Comparison of ENCODE assay signal across 12 cellular contexts in the genomic region with DNA sequence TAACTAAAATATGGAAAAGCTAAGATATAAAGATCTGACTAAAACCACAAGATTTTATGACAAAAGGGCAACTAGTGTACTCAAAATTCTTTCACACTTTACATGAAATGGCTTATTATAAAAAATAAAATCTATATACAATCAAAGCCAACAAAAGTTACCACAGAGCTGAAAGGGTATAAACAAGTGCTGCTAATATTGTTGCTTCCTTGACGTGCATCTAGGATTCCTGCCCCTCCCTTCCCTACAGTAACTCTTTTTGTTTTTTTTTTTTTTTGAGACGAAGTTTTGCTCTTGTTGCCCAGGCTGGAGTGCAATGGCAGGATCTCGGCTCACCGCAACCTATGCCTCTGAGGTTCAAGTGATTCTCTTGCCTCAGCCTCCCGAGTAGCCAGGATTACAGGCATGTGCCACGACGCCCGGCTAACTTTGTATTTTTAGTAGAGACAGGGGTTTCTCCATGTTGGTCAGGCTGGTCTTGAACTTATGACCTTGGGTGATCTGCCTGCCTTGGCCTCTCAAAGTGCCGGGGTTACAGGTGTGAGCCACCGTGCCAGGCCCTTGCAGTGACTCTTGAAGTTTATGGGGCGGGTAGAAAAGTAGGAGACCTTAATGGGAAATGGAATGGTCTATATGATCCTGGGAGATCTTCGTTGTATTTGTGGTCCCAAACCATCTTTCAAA. TPM values are rescaled to one million over a fixed set of nuclear protein-coding genes. Genes with fewer than 3 reads are reported as not detected.
DNase-seq lines count a peak whose midpoint lies in the region; ATAC-seq and TF ChIP-seq lines count a peak whose summit lies in the region.
"Had no signal": no experiment of that assay in that cellular context is flagged by ENCODE, and none has a peak within 500 bp of the region (broad histone marks: within the 10 kb centered on the region; RNA-seq: fewer than 3 reads in every experiment).

No MANE protein-coding gene starts in this region.

- POLR2A ChIA-PET in CD8-positive, alpha-beta memory T cell (lab: Charles Lee) = no interaction called here

- peaks cover 57 to 67% (median 66%) of the 10 kb centered on the region in 3 donors for H3K4me1 Mint-ChIP-seq in CD8-positive, alpha-beta memory T cell
- H3K4me1 Mint-ChIP-seq in effector memory CD8-positive, alpha-beta T cell (ENCODE audit: low read depth in 2 of 2) = peaks cover 40 to 69% of the 10 kb centered on the region in 2 donors
- H3K4me1 Mint-ChIP-seq in progenitor cell of endocrine pancreas (ENCODE audit: low read depth) = peaks cover 28% of the 10 kb centered on the region

- no peaks in the 10 kb centered on the region for H3K27me3 ChIP-seq in CD8-positive, alpha-beta memory T cell (ENCODE audit: insufficient read depth, low read length, poor library complexity, severe bottlenecking)
- no peaks in the 10 kb centered on the region for H3K27me3 ChIP-seq in body of pancreas

- no peak for DNase-seq in CD8-positive, alpha-beta memory T cell
- DNase-seq in NB4 (ENCODE audit: low read depth) = no peak
- no peak for DNase-seq in effector memory CD8-positive, alpha-beta T cell
- DNase-seq in progenitor cell of endocrine pancreas (ENCODE audit: low spot score, unreplicated experiment) = no peak
- DNase-seq in body of pancreas = no peak
- DNase-seq: Kasumi-1; NCI-H446 treated with DMSO at 0.1 percent for 48 hours; stimulated activated CD4-positive, alpha-beta T cell treated with anti-CD3 and anti-CD28 coated beads, Interleukin-1b, Interleukin-23, amount 100 ng/mL, for 48 hours; substantia nigra had no signal

- H3K36me3 Mint-ChIP-seq in CD8-positive, alpha-beta memory T cell = peaks cover 4 to 46% (median 12%) of the 10 kb centered on the region in 3 donors
- peaks cover 54% of the 10 kb centered on the region for H3K36me3 Mint-ChIP-seq in effector memory CD8-positive, alpha-beta T cell (ENCODE audit: insufficient read depth)
- peaks cover 23% of the 10 kb centered on the region for H3K36me3 Mint-ChIP-seq in progenitor cell of endocrine pancreas (ENCODE audit: insufficient read depth)

- H3K4me1 ChIP-seq in CD8-positive, alpha-beta memory T cell (ENCODE audit: insufficient read depth, low read length) = peaks cover 53% of the 10 kb centered on the region
- H3K4me1 ChIP-seq in body of pancreas = peaks cover 50% of the 10 kb centered on the region

- no peaks in the 10 kb centered on the region for H3K9me3 Mint-ChIP-seq in CD8-positive, alpha-beta memory T cell
- H3K9me3 Mint-ChIP-seq in effector memory CD8-positive, alpha-beta T cell = no peaks in the 10 kb centered on the region
- H3K9me3 Mint-ChIP-seq in progenitor cell of endocrine pancreas (ENCODE audit: low read depth) = no peaks in the 10 kb centered on the region

- H3K9me3 ChIP-seq in CD8-positive, alpha-beta memory T cell (ENCODE audit: low read length) = no peaks in the 10 kb centered on the region
- H3K9me3 ChIP-seq in body of pancreas = no peaks in the 10 kb centered on the region

- no peak for ATAC-seq in effector memory CD8-positive, alpha-beta T cell (replicated peaks)
- ATAC-seq in body of pancreas (no peak), HG02623 (IDR thresholded peaks at IDR 0.05; ENCODE audit: unreplicated experiment) (no peak), GM19452 (IDR thresholded peaks at IDR 0.05; ENCODE audit: unreplicated experiment) (no peak), GM19023 (IDR thresholded peaks at IDR 0.05; ENCODE audit: unreplicated experiment) (no peak)

- TF ChIP-seq CTCF in NB4 (IDR thresholded peaks at IDR 0.05; ENCODE audit: low read depth, low read length) (no peak), progenitor cell of endocrine pancreas (IDR thresholded peaks at IDR 0.05; ENCODE audit: unreplicated experiment) (no peak), body of pancreas (IDR thresholded peaks at IDR 0.05) (no peak)

- CTCF ChIA-PET in CD8-positive, alpha-beta memory T cell (lab: Charles Lee) = no interaction called here

- peak overlapping the region; percentile 20 to 61 (median 51) for H3K4me3 Mint-ChIP-seq in CD8-positive, alpha-beta memory T cell
- peak overlapping the region; percentile 51 to 88 for H3K4me3 Mint-ChIP-seq in effector memory CD8-positive, alpha-beta T cell
- no peak overlapping the region for H3K4me3 Mint-ChIP-seq in progenitor cell of endocrine pancreas (ENCODE audit: low read depth)

- intact Hi-C loops in body of pancreas (cut with DNase I) = no loop called here

- no peak for TF ChIP-seq POLR2A in NB4 (IDR thresholded peaks at IDR 0.05; ENCODE audit: extremely low read depth, insufficient read length)
- no peak for TF ChIP-seq POLR2A in body of pancreas (IDR thresholded peaks at IDR 0.05)

- peaks cover 6% of the 10 kb centered on the region for H3K36me3 ChIP-seq in CD8-positive, alpha-beta memory T cell (ENCODE audit: insufficient read depth, low read length)
- H3K36me3 ChIP-seq in body of pancreas (replicated peaks in 1 of 2; ENCODE audit: insufficient read depth in 1 of 2, low read depth in 2 of 2) = no peaks in the 10 kb centered on the region

- H3K27ac Mint-ChIP-seq in CD8-positive, alpha-beta memory T cell = peak overlapping the region; percentile 11 to 97 (median 72)
- peak overlapping the region; percentile 88 to 92 for H3K27ac Mint-ChIP-seq in effector memory CD8-positive, alpha-beta T cell
- peak overlapping the region; percentile 87 for H3K27ac Mint-ChIP-seq in progenitor cell of endocrine pancreas

- H3K4me3 ChIP-seq in CD8-positive, alpha-beta memory T cell (ENCODE audit: low read length) = no peak overlapping the region
- H3K4me3 ChIP-seq in NB4 (ENCODE audit: low read depth, low read length) = peak overlapping the region; percentile 12
- H3K4me3 ChIP-seq in body of pancreas = no peak overlapping the region

- H3K27me3 Mint-ChIP-seq in CD8-positive, alpha-beta memory T cell = no peaks in the 10 kb centered on the region
- no peaks in the 10 kb centered on the region for H3K27me3 Mint-ChIP-seq in effector memory CD8-positive, alpha-beta T cell
- H3K27me3 Mint-ChIP-seq in progenitor cell of endocrine pancreas = no peaks in the 10 kb centered on the region

- H3K27ac ChIP-seq in CD8-positive, alpha-beta memory T cell (ENCODE audit: low read depth, low read length) = no peak overlapping the region
- peak overlapping the region in 1 of 4 donors; percentile 29 for H3K27ac ChIP-seq in body of pancreas

- 71 to 73% methylated on average over 12 of the region's 12 CpGs for WGBS in body of pancreas, 2 donors

RNA-seq across cellular contexts. Expression of gene SRSF4, which starts 4.5 kb away (rescaled TPM):
- total RNA-seq in CD8-positive, alpha-beta memory T cell = 100 to 1,000 TPM; 112 to 119 TPM
- 115 TPM for polyA plus RNA-seq in CD8-positive, alpha-beta memory T cell
- total RNA-seq in progenitor cell of endocrine pancreas = 108 and 111 TPM in 2 replicates
- 10 to 100 TPM; 50.3 to 58.3 TPM for total RNA-seq in body of pancreas

RNA-seq across cellular contexts. Expression of gene TMEM200B, which starts 53.5 kb away (rescaled TPM):
- under 1 TPM; 0.31 to 0.38 TPM for total RNA-seq in CD8-positive, alpha-beta memory T cell
- 0.12 TPM for polyA plus RNA-seq in CD8-positive, alpha-beta memory T cell
- total RNA-seq in progenitor cell of endocrine pancreas = 13.3 and 15.0 TPM in 2 replicates
- 1 to 10 TPM in 1 of 2 donors, not detected in 1; 2.6 TPM for total RNA-seq in body of pancreas

RNA-seq across cellular contexts. Expression of gene MECR, which starts 53.6 kb away (rescaled TPM):
- 10 to 100 TPM; 33.8 to 41.1 TPM for total RNA-seq in CD8-positive, alpha-beta memory T cell
- 14.5 TPM for polyA plus RNA-seq in CD8-positive, alpha-beta memory T cell
- total RNA-seq in progenitor cell of endocrine pancreas = 28.8 and 35.9 TPM in 2 replicates
- total RNA-seq in body of pancreas = 10 to 100 TPM; 10.6 to 30.7 TPM

RNA-seq across cellular contexts. Expression of gene PTPRU, which starts 59.2 kb away (rescaled TPM):
- total RNA-seq in CD8-positive, alpha-beta memory T cell = under 1 TPM; 0.13 to 0.51 TPM
- 0.62 TPM for polyA plus RNA-seq in CD8-positive, alpha-beta memory T cell
- total RNA-seq in progenitor cell of endocrine pancreas = 74.0 and 79.4 TPM in 2 replicates
- 10 to 100 TPM; 24.1 to 40.2 TPM for total RNA-seq in body of pancreas
